31 cellular contexts compared by ENCODE assay signal in the genomic region with DNA sequence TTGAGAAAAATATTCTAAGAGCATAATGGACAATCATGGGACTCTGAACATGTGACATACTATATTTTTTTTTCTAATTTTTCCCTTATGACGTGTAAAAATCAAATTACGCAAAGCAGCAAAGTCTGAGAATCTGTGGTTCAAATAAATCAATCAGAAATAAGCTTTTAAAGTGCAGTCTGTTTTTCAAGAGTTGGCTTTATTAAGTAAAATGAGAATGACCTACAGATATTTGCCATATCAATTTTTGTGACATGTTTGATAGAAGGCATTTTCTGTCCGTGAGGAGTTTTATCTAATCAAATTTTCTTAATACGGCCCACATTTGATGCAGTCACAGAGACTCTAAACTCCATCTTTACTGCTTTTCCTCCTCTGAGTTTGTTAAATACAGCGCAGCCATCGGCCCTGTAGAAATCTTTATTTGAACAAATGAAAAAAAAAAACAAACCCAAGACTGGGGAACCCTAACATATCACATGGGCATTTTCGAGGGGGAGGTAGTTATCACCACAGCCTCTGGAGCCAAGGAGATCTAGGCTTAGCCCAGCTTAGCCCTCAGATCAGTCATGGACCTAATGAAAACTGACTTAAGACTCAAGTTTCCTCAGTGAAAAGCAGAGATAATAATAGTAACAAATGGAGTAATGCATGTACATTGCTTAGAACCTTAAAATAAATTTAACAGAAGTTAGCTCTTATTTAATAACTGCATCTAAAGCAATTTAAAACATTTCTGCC.
"Had no signal": no experiment of that assay in that cellular context is flagged by ENCODE, and none has a peak within 500 bp of the region (broad histone marks: within the 10 kb centered on the region; RNA-seq: fewer than 3 reads in every experiment).

No MANE protein-coding gene starts in this region.

- H3K27me3 Mint-ChIP-seq: activated CD4-positive, alpha-beta memory T cell treated with anti-CD3 and anti-CD28 coated beads for 36 hours; activated T-cell treated with anti-CD3 and anti-CD28 coated beads, Interleukin-2, amount 50 U/mL, for 24 hours; T-helper 17 cell had no signal

- H3K36me3 ChIP-seq: esophagus squamous epithelium, gastroesophageal sphincter, heart right ventricle had no signal

- H3K36me3 Mint-ChIP-seq: activated CD4-positive, alpha-beta memory T cell treated with anti-CD3 and anti-CD28 coated beads for 36 hours; activated CD8-positive, alpha-beta memory T cell treated with anti-CD3 and anti-CD28 coated beads, Interleukin-2, amount 10 ng/mL, durations not matched to agents 7 days and 5 days; activated naive CD8-positive, alpha-beta T cell had no signal

- H3K4me2 ChIP-seq: hepatocyte had no signal

- ATAC-seq: activated CD4-positive, alpha-beta T cell treated with anti-CD3 and anti-CD28 coated beads for 36 hours; activated CD8-positive, alpha-beta memory T cell treated with anti-CD3 and anti-CD28 coated beads, Interleukin-2, amount 10 ng/mL, durations not matched to agents 7 days and 5 days; activated CD8-positive, alpha-beta T cell treated with anti-CD3 and anti-CD28 coated beads, Interleukin-2, amount 10 ng/mL, durations not matched to agents 7 days and 5 days; activated T-cell treated with anti-CD3 and anti-CD28 coated beads, Interleukin-2, amount 50 U/mL, for 72 hours; body of pancreas; gastroesophageal sphincter; heart right ventricle; T-helper 17 cell had no signal

- H3K9me3 Mint-ChIP-seq: activated CD4-positive, alpha-beta memory T cell treated with anti-CD3 and anti-CD28 coated beads for 36 hours; activated CD4-positive, alpha-beta T cell treated with anti-CD3 and anti-CD28 coated beads, Interleukin-2, amount 10 ng/mL, durations not matched to agents 24 days and 14 days; activated T-cell treated with anti-CD3 and anti-CD28 coated beads, Interleukin-2, amount 50 U/mL, for 24 hours; T-helper 2 cell treated with Interferon-gamma antibody and Interleukin-4, amounts not matched to agents 5 μg/mL and 100 μg/mL, for 36 hours had no signal

- H3K9me3 ChIP-seq: body of pancreas, esophagus squamous epithelium, gastroesophageal sphincter had no signal

- H3K4me3 Mint-ChIP-seq: activated CD4-positive, alpha-beta memory T cell treated with anti-CD3 and anti-CD28 coated beads for 36 hours; activated CD4-positive, alpha-beta T cell treated with anti-CD3 and anti-CD28 coated beads for 36 hours; activated CD4-positive, alpha-beta T cell treated with anti-CD3 and anti-CD28 coated beads, Interleukin-2, amount 10 ng/mL, durations not matched to agents 24 days and 14 days; activated CD8-positive, alpha-beta memory T cell treated with anti-CD3 and anti-CD28 coated beads, Interleukin-2, amount 10 ng/mL, durations not matched to agents 7 days and 5 days; activated CD8-positive, alpha-beta T cell treated with anti-CD3 and anti-CD28 coated beads, Interleukin-2, amount 10 ng/mL, durations not matched to agents 7 days and 5 days; activated naive CD8-positive, alpha-beta T cell; activated T-cell treated with anti-CD3 and anti-CD28 coated beads, Interleukin-2, amount 50 U/mL, for 24 hours; activated T-cell treated with anti-CD3 and anti-CD28 coated beads, Interleukin-2, amount 50 U/mL, for 72 hours; T-helper 17 cell; T-helper 2 cell treated with Interferon-gamma antibody and Interleukin-4, amounts not matched to agents 5 μg/mL and 100 μg/mL, for 36 hours had no signal

- H3K27ac ChIP-seq: body of pancreas, epithelial cell of prostate, esophagus squamous epithelium, gastroesophageal sphincter, heart right ventricle, hepatocyte had no signal

- DNase-seq: activated CD4-positive, alpha-beta memory T cell treated with anti-CD3 and anti-CD28 coated beads for 36 hours; activated CD4-positive, alpha-beta T cell treated with anti-CD3 and anti-CD28 coated beads for 36 hours; activated CD4-positive, alpha-beta T cell treated with anti-CD3 and anti-CD28 coated beads, Interleukin-2, amount 10 ng/mL, durations not matched to agents 24 days and 14 days; activated CD4-positive, CD25-positive, alpha-beta regulatory T cell; activated CD4-positive, CD25-positive, alpha-beta regulatory T cell treated with anti-CD3 and anti-CD28 coated beads, Interleukin-2, amount 50 U/mL, for 72 hours; activated CD8-positive, alpha-beta memory T cell treated with anti-CD3 and anti-CD28 coated beads, Interleukin-2, amount 10 ng/mL, durations not matched to agents 7 days and 5 days; activated CD8-positive, alpha-beta memory T cell treated with anti-CD3 and anti-CD28 coated beads, Interleukin-2, amount 50 U/mL, for 4 hours; activated CD8-positive, alpha-beta T cell treated with anti-CD3 and anti-CD28 coated beads, Interleukin-2, amount 10 ng/mL, durations not matched to agents 7 days and 5 days; activated effector memory CD4-positive, alpha-beta T cell treated with Interleukin-2 at 50 U/mL for 16 hours; activated gamma-delta T cell treated with Interleukin-2 at 50 U/mL for 16 hours; activated naive CD4-positive, alpha-beta T cell treated with anti-CD3 and anti-CD28 coated beads, Interleukin-2, amount 50 U/mL, for 16 hours; activated naive CD4-positive, alpha-beta T cell treated with Interleukin-2 at 50 U/mL for 16 hours; activated T-cell treated with anti-CD3 and anti-CD28 coated beads for 4 hours; activated T-cell treated with anti-CD3 and anti-CD28 coated beads, Interleukin-2, amount 50 U/mL, for 24 hours; activated T-cell treated with anti-CD3 and anti-CD28 coated beads, Interleukin-2, amount 50 U/mL, for 72 hours; amniotic stem cell; anterior cingulate cortex; body of pancreas; caudate nucleus; cortex of kidney; effector CD8-positive, alpha-beta T cell; esophagus squamous epithelium; foreskin melanocyte; heart right ventricle; T-helper 17 cell; T1000 had no signal

- H3K4me1 ChIP-seq: body of pancreas, esophagus squamous epithelium, gastroesophageal sphincter, heart right ventricle had no signal

- H3K27me3 ChIP-seq: esophagus squamous epithelium, gastroesophageal sphincter, hepatocyte had no signal

- H3K27ac Mint-ChIP-seq: activated CD4-positive, alpha-beta memory T cell treated with anti-CD3 and anti-CD28 coated beads for 36 hours; activated CD4-positive, alpha-beta T cell treated with anti-CD3 and anti-CD28 coated beads for 36 hours; activated CD4-positive, alpha-beta T cell treated with anti-CD3 and anti-CD28 coated beads, Interleukin-2, amount 10 ng/mL, durations not matched to agents 24 days and 14 days; activated CD8-positive, alpha-beta memory T cell treated with anti-CD3 and anti-CD28 coated beads, Interleukin-2, amount 10 ng/mL, durations not matched to agents 7 days and 5 days; activated CD8-positive, alpha-beta T cell treated with anti-CD3 and anti-CD28 coated beads, Interleukin-2, amount 10 ng/mL, durations not matched to agents 7 days and 5 days; activated naive CD8-positive, alpha-beta T cell; activated T-cell treated with anti-CD3 and anti-CD28 coated beads, Interleukin-2, amount 50 U/mL, for 24 hours; activated T-cell treated with anti-CD3 and anti-CD28 coated beads, Interleukin-2, amount 50 U/mL, for 72 hours; T-helper 17 cell; T-helper 2 cell treated with Interferon-gamma antibody and Interleukin-4, amounts not matched to agents 5 μg/mL and 100 μg/mL, for 36 hours had no signal

- H3K79me2 ChIP-seq: hepatocyte had no signal

- H3K4me1 Mint-ChIP-seq: activated CD4-positive, alpha-beta T cell treated with anti-CD3 and anti-CD28 coated beads for 36 hours; activated CD4-positive, alpha-beta T cell treated with anti-CD3 and anti-CD28 coated beads, Interleukin-2, amount 10 ng/mL, durations not matched to agents 24 days and 14 days; activated CD8-positive, alpha-beta memory T cell treated with anti-CD3 and anti-CD28 coated beads, Interleukin-2, amount 10 ng/mL, durations not matched to agents 7 days and 5 days; T-helper 17 cell had no signal

- H3K4me3 ChIP-seq: body of pancreas, esophagus squamous epithelium, gastroesophageal sphincter, heart right ventricle, hepatocyte had no signal

- H2AFZ ChIP-seq: hepatocyte had no signal
